In the genomic region with DNA sequence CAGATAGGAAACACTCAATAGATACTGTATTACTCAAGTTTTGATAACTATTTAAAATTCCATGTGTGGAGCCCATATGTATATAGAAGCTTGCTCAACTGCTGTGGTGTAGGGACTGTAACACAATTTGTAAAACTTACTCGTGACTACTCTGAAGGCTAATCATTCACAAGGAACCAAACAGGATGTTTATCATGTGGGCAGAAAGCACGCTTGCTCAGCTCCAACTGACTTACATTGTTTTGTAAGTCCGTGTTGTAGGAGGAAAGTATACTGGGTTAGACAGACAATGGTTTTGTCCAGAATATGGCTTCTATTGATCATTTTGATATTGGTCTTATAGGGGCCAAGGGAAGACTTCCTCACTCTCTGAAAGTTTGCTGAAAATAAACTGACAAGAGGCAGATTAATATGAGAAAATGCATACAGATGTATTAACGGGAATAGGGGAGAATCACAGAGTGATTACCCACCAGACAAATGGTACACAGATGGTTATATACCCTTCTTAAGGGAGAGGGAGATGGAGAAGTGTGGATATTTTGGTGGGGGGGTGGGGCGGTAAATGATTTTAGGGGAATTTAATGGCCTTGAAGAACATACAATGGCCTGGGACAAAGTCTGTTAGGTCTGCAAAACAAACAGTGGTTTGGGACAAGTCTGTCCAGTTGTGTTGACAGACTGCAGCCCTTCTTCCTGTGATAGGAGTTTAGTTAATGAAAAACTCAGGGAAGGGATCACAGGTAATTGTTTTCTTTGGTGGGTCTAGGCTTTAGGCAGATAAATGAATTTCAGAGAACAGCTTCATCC, we compare ENCODE assay signal across 20 cellular contexts.
A peak's percentile ranks its signal among the peaks of the same experiment; 100 is the strongest.
DNase-seq lines count a peak whose midpoint lies in the region; FAIRE-seq and TF ChIP-seq lines count a peak whose summit lies in the region.
"Had no signal": no experiment of that assay in that cellular context is flagged by ENCODE, and none has a peak within 500 bp of the region (broad histone marks: within the 10 kb centered on the region; RNA-seq: fewer than 3 reads in every experiment).

No MANE protein-coding gene starts in this region.

- POLR2A ChIA-PET in Caco-2 (lab: Charles Lee): no interaction called here
- POLR2A ChIA-PET in endothelial cell of umbilical vein (lab: Charles Lee): no interaction called here

- H3K79me2 ChIP-seq in endothelial cell of umbilical vein (ENCODE audit: control insufficient read depth, insufficient read depth, low read length): no peaks in the 10 kb centered on the region

- H3K36me3 Mint-ChIP-seq in Caco-2 (ENCODE audit: insufficient read depth, unreplicated experiment): no peaks in the 10 kb centered on the region
- H3K36me3 Mint-ChIP-seq: activated CD4-positive, alpha-beta memory T cell treated with anti-CD3 and anti-CD28 coated beads for 36 hours had no signal

- peak; percentile 31 to 50 for TF ChIP-seq RAD21 in liver (IDR thresholded peaks at IDR 0.05)

- TF ChIP-seq CTCF in Caco-2 (IDR thresholded peaks at IDR 0.05; ENCODE audit: insufficient read depth in 1 of 2, low read depth in 1 of 2, low read length in 1 of 2, severe bottlenecking in 1 of 2, unreplicated experiment in 1 of 2): no peak
- no peak for TF ChIP-seq CTCF in endothelial cell of umbilical vein (IDR thresholded peaks at IDR 0.05; ENCODE audit: extremely low read depth in 1 of 2, insufficient read depth in 1 of 2, low read depth in 1 of 2, low read length in 2 of 2)
- no peak for TF ChIP-seq CTCF in liver (IDR thresholded peaks at IDR 0.05; ENCODE audit: low read depth, low read length, missing input control)

- H3K9me3 ChIP-seq in Caco-2: peaks cover 12% of the 10 kb centered on the region
- no peaks in the 10 kb centered on the region for H3K9me3 ChIP-seq in endothelial cell of umbilical vein (replicated peaks; ENCODE audit: control insufficient read depth, insufficient read depth, low read length)
- no peaks in the 10 kb centered on the region for H3K9me3 ChIP-seq in liver (ENCODE audit: control insufficient read depth in 4 of 4, low read length in 3 of 4)
- H3K9me3 ChIP-seq: A549, vagina had no signal

- H3K36me3 ChIP-seq in Caco-2 (ENCODE audit: control insufficient read depth, insufficient read depth, low read length): no peaks in the 10 kb centered on the region
- H3K36me3 ChIP-seq in endothelial cell of umbilical vein (ENCODE audit: control insufficient read depth in 2 of 2, extremely low read depth in 1 of 2, insufficient read depth in 2 of 2, low read length in 2 of 2): no peaks in the 10 kb centered on the region
- H3K36me3 ChIP-seq in liver (ENCODE audit: control insufficient read depth in 4 of 4, insufficient read depth in 3 of 4, low read depth in 1 of 4, low read length in 3 of 4): no peaks in the 10 kb centered on the region
- H3K36me3 ChIP-seq: BLaER1, vagina had no signal

- dilution Hi-C loops in endothelial cell of umbilical vein (cut with MboI; ENCODE audit: extremely low pct_ligation_motif_present, low sequenced_read_pairs): no loop called here

- peak overlapping the region; percentile 49 for H3K27ac Mint-ChIP-seq in Caco-2 (ENCODE audit: unreplicated experiment)
- H3K27ac Mint-ChIP-seq: activated CD4-positive, alpha-beta memory T cell treated with anti-CD3 and anti-CD28 coated beads for 36 hours had no signal

- H3K9ac ChIP-seq in endothelial cell of umbilical vein (replicated peaks; ENCODE audit: extremely low read depth, insufficient read depth, low read length) (no peak overlapping the region), liver (ENCODE audit: low read depth in 1 of 2, low read length in 2 of 2) (no peak overlapping the region)
- H3K9ac ChIP-seq: BLaER1 had no signal

- H3K27me3 ChIP-seq in Caco-2 (replicated peaks; ENCODE audit: control insufficient read depth, insufficient read depth, low read length): no peaks in the 10 kb centered on the region
- H3K27me3 ChIP-seq in endothelial cell of umbilical vein (ENCODE audit: control insufficient read depth in 2 of 2, insufficient read depth in 2 of 2, low read length in 2 of 2): peaks cover 0 to 2% of the 10 kb centered on the region in 2 experiments
- H3K27me3 ChIP-seq in liver (ENCODE audit: control insufficient read depth in 4 of 4, insufficient read depth in 4 of 4, low read length in 3 of 4): no peaks in the 10 kb centered on the region
- H3K27me3 ChIP-seq: BLaER1, vagina had no signal

- peak overlapping the region; percentile 57 for H3K4me3 Mint-ChIP-seq in Caco-2 (ENCODE audit: unreplicated experiment)
- H3K4me3 Mint-ChIP-seq: activated CD4-positive, alpha-beta memory T cell treated with anti-CD3 and anti-CD28 coated beads for 36 hours had no signal

- intact Hi-C loops in Caco-2 (cut with micrococcal nuclease; ENCODE audit: unreplicated experiment) (loop anchor here (1.0 to 5.0 kb wide), 5 partner anchors 10 to 311 kb away; partner anchors contain the start of gene SP5), endothelial cell of umbilical vein (cut with micrococcal nuclease) (no loop called here)

- no peaks in the 10 kb centered on the region for H4K20me1 ChIP-seq in endothelial cell of umbilical vein (replicated peaks; ENCODE audit: control insufficient read depth, extremely low read depth, insufficient read depth, low read length)
- H4K20me1 ChIP-seq: BLaER1 had no signal

- peaks cover 15% of the 10 kb centered on the region for H3K9me3 Mint-ChIP-seq in Caco-2 (ENCODE audit: unreplicated experiment)
- H3K9me3 Mint-ChIP-seq: activated CD4-positive, alpha-beta memory T cell treated with anti-CD3 and anti-CD28 coated beads for 36 hours had no signal

- no peak overlapping the region for H3K4me2 ChIP-seq in endothelial cell of umbilical vein (ENCODE audit: insufficient read depth, low read length)
- H3K4me2 ChIP-seq: A549, BLaER1 had no signal

- WGBS in liver: 12% methylated on average over 5 of the region's 5 CpGs

- H3K27ac ChIP-seq in endothelial cell of umbilical vein (ENCODE audit: insufficient read depth, low read depth, low read length) (no peak overlapping the region), liver (ENCODE audit: low read depth in 1 of 2, low read length in 2 of 2) (peak overlapping the region; percentile 59 to 81)
- H3K27ac ChIP-seq: A549, BLaER1, vagina had no signal

- H3K4me1 ChIP-seq in Caco-2 (peaks cover 36% of the 10 kb centered on the region), endothelial cell of umbilical vein (ENCODE audit: control insufficient read depth, extremely low read depth, insufficient read depth, low read length) (no peaks in the 10 kb centered on the region), liver (ENCODE audit: control insufficient read depth in 4 of 4, insufficient read depth in 4 of 4, low read length in 3 of 4) (peaks cover 3 to 18% (median 9%) of the 10 kb centered on the region in 4 donors)
- H3K4me1 ChIP-seq: A549, BLaER1, vagina had no signal

- peaks cover 43% of the 10 kb centered on the region for H3K4me1 Mint-ChIP-seq in Caco-2 (ENCODE audit: low read depth, unreplicated experiment)

- no peaks in the 10 kb centered on the region for H3K9me1 ChIP-seq in endothelial cell of umbilical vein (replicated peaks; ENCODE audit: control insufficient read depth, extremely low read depth, insufficient read depth, low read length)

- TF ChIP-seq POLR2A in endothelial cell of umbilical vein (IDR thresholded peaks at IDR 0.05; ENCODE audit: low read depth, low read length): no peak

- CTCF ChIA-PET in Caco-2 (lab: Charles Lee): interaction anchor here (0.6 to 0.7 kb wide), 2 partner anchors 64 to 315 kb away, joined by 3 to 8 read pairs; partner anchors contain the start of gene ERICH2
- CTCF ChIA-PET in endothelial cell of umbilical vein (lab: Charles Lee): no interaction called here

- H3K27me3 Mint-ChIP-seq in Caco-2 (ENCODE audit: insufficient read depth, unreplicated experiment): no peaks in the 10 kb centered on the region

- no peak for FAIRE-seq in endothelial cell of umbilical vein (lab: Jason Lieb, UNC)
- FAIRE-seq: A549, GM12891, islet of Langerhans had no signal

- H2AFZ ChIP-seq in endothelial cell of umbilical vein (ENCODE audit: low read depth, low read length): no peak overlapping the region

- peak; percentile 74 to 77 for DNase-seq in Caco-2
- peak; percentile 60 for DNase-seq in HuH-7.5 (ENCODE audit: low spot score)
- peak; percentile 34 for DNase-seq in endothelial cell of umbilical vein (ENCODE audit: low read depth, low spot score)
- no peak for DNase-seq in cerebellar nuclear complex (lab: John Stamatoyannopoulos, UW)
- DNase-seq in 8988T: no peak
- DNase-seq in DMS 273 (lab: John Stamatoyannopoulos, UW; ENCODE audit: unreplicated experiment): no peak
- no peak for DNase-seq in NCI-H1930 (lab: John Stamatoyannopoulos, UW)
- DNase-seq: activated CD4-positive, alpha-beta memory T cell treated with anti-CD3 and anti-CD28 coated beads for 36 hours; activated naive CD4-positive, alpha-beta T cell; activated T-cell treated with anti-CD3 and anti-CD28 coated beads for 4 hours; effector memory CD4-positive, alpha-beta T cell; Kasumi-1; NCI-H1105 treated with DMSO at 0.1 percent for 48 hours; NCI-H2107 had no signal

- no TSS peak for BruUV-seq in Caco-2 (replicated peaks; lab: Mats Ljungman, UMichigan)
- BruUV-seq in endothelial cell of umbilical vein (replicated peaks; lab: Mats Ljungman, UMichigan): no TSS peak

- no peak overlapping the region for H3K4me3 ChIP-seq in Caco-2 (ENCODE audit: low read depth, low read length)
- no peak overlapping the region for H3K4me3 ChIP-seq in endothelial cell of umbilical vein (replicated peaks in 1 of 3; ENCODE audit: insufficient read depth in 1 of 3, low read depth in 1 of 3, low read length in 3 of 3)
- H3K4me3 ChIP-seq in liver (ENCODE audit: low read depth in 1 of 3, low read length in 3 of 3): no peak overlapping the region
- H3K4me3 ChIP-seq: A549, BLaER1, vagina had no signal

TF ChIP-seq in endothelial cell of umbilical vein, 7 proteins besides CTCF, POLR2A, EP300 and RAD21 (continues in another document):
- TF ChIP-seq EZH2 (IDR thresholded peaks at IDR 0.05; ENCODE audit: borderline replicate concordance, low read depth, low read length, severe bottlenecking) (no peak), FOS (IDR thresholded peaks at IDR 0.05; ENCODE audit: borderline replicate concordance, insufficient read depth, low read length) (no peak), MYC (IDR thresholded peaks at IDR 0.05; ENCODE audit: low read depth, low read length) (no peak), GATA2 (IDR thresholded peaks at IDR 0.05; ENCODE audit: insufficient read depth, insufficient read length, low read depth, low read length) (no peak), POLR2AphosphoS5 (IDR thresholded peaks at IDR 0.05; ENCODE audit: insufficient read depth, low read depth, low read length) (no peak)

TF ChIP-seq in liver, 16 proteins besides CTCF, POLR2A, EP300 and RAD21 (continues in another document):
- TF ChIP-seq HNF4G (IDR thresholded peaks at IDR 0.05) (peak; percentile 91), TAF1 (conservative IDR thresholded peaks at IDR 0.05) (peak; percentile 79), SP1 (IDR thresholded peaks at IDR 0.05) (peak; percentile 97), FOXA2 (IDR thresholded peaks at IDR 0.05) (peak; percentile 93), EGR1 (IDR thresholded peaks at IDR 0.05; ENCODE audit: low read depth in 2 of 2) (peak in 1 of 2 donors; percentile 39), MAX (IDR thresholded peaks at IDR 0.05) (peak; percentile 54), FOXA1 (IDR thresholded peaks at IDR 0.05) (peak; percentile 89)

Comparison
In these comparisons a context has a peak if more than half of its experiments do, and no peak if none do; other contexts are left out.
1. DNase-seq: peak in Caco-2 (2 of 2), HuH-7.5 (single experiment) and endothelial cell of umbilical vein (single experiment); none in cerebellar nuclear complex (0 of 2), 8988T (single experiment), DMS 273 (single experiment) and NCI-H1930 (0 of 2).